ENCODE assay signal across 1 cellular context in the genomic region with DNA sequence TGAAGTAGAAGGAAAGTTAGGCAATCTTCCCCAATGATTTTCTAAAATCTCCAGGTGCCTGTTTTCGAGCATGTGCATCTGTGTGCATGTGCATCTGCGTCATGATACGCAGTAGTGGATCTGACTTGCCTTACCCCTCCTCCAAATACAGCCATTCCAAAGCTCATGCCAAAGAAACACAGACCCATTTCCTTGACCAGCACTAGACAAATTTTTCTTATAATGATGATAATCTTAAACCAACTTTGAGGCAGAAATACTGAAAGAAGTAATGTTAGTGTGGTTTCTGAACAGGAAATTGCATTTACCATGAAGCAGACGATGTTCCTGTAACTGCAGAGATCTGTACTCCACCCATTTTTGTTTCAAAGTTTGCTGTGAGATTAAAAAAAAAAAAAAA.
TF ChIP-seq lines count a peak whose summit lies in the region.

No MANE protein-coding gene starts in this region.

TF ChIP-seq in HepG2, 621 proteins besides CTCF, POLR2A, EP300 and RAD21 (continued from another document):
- TF ChIP-seq PREB (CRISPR knock-in tag; IDR thresholded peaks at IDR 0.05) (no peak), RBFOX2 (IDR thresholded peaks at IDR 0.05; ENCODE audit: low read depth, low read length) (no peak), NCOR1 (IDR thresholded peaks at IDR 0.05; ENCODE audit: borderline replicate concordance, low read length) (no peak), SMARCC2 (IDR thresholded peaks at IDR 0.05) (no peak), ZNF33A (CRISPR knock-in tag; IDR thresholded peaks at IDR 0.05; ENCODE audit: borderline replicate concordance) (no peak), ESRRA (CRISPR knock-in tag; IDR thresholded peaks at IDR 0.05; ENCODE audit: low read depth) (no peak), SOX5 (CRISPR knock-in tag; IDR thresholded peaks at IDR 0.05; ENCODE audit: borderline replicate concordance) (no peak), ZNF34 (CRISPR knock-in tag; IDR thresholded peaks at IDR 0.05; ENCODE audit: borderline replicate concordance) (no peak), ZBTB1 (CRISPR knock-in tag; IDR thresholded peaks at IDR 0.05; ENCODE audit: borderline replicate concordance) (no peak), SP1 (IDR thresholded peaks at IDR 0.05) (no peak), SP1 (CRISPR knock-in tag; IDR thresholded peaks at IDR 0.05) (no peak), THAP7 (CRISPR knock-in tag; IDR thresholded peaks at IDR 0.05) (no peak), KLF16 (CRISPR knock-in tag; IDR thresholded peaks at IDR 0.05) (no peak), LCORL (IDR thresholded peaks at IDR 0.05) (no peak), LCORL (CRISPR knock-in tag; IDR thresholded peaks at IDR 0.05) (no peak), KMT2A (CRISPR knock-in tag; IDR thresholded peaks at IDR 0.05) (no peak), NFKBIZ (CRISPR knock-in tag; IDR thresholded peaks at IDR 0.05) (no peak), HIVEP1 (CRISPR knock-in tag; IDR thresholded peaks at IDR 0.05) (no peak), ZNF839 (CRISPR knock-in tag; IDR thresholded peaks at IDR 0.05; ENCODE audit: borderline replicate concordance) (no peak), ZNF569 (CRISPR knock-in tag; IDR thresholded peaks at IDR 0.05; ENCODE audit: borderline replicate concordance) (no peak)
- TF ChIP-seq, protein P1, sequence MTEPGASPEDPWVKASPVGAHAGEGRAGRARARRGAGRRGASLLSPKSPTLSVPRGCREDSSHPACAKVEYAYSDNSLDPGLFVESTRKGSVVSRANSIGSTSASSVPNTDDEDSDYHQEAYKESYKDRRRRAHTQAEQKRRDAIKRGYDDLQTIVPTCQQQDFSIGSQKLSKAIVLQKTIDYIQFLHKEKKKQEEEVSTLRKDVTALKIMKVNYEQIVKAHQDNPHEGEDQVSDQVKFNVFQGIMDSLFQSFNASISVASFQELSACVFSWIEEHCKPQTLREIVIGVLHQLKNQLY (CRISPR knock-in tag; IDR thresholded peaks at IDR 0.05) = no peak
